Comparison of ENCODE assay signal across 1 cellular context in the genomic region with DNA sequence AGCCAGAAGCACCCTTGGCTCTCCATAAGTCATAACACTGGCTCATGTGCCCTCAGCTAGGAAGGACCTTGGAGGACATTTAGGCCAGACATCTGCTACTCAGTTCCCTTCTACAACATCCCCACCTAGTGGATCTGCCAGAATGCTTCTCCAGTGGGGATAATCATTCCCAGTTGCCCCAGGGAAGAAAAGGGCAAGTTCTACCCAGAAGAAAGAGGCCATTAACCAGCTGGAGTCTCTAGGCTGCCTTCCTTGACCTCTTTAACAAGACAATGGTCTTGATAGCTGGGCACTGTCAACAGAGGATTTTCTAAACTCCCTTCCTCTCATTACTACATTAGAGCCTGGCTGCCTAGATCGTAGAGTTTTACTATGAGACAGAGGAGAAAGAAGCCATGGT.
TF ChIP-seq lines count a peak whose summit lies in the region.

No MANE protein-coding gene starts in this region.

TF ChIP-seq in endothelial cell of umbilical vein, 7 proteins besides CTCF, POLR2A, EP300 and RAD21 (continued from another document):
- TF ChIP-seq GATA2 (IDR thresholded peaks at IDR 0.05; ENCODE audit: insufficient read depth, insufficient read length, low read depth, low read length) (no peak), JUN (IDR thresholded peaks at IDR 0.05; ENCODE audit: borderline replicate concordance, insufficient read depth, insufficient read length, low read depth) (no peak)
